8 cellular contexts compared by ENCODE assay signal in genomic region chr9:128683340-128684064, GRCh38. TPM values are rescaled to one million over a fixed set of nuclear protein-coding genes. Genes with fewer than 3 reads are reported as not detected.
DNase-seq lines count a peak whose midpoint lies in the region; ATAC-seq and TF ChIP-seq lines count a peak whose summit lies in the region.

No MANE protein-coding gene starts in this region.

- peak overlapping the region; percentile 59 for H4K5ac ChIP-seq in IMR-90 (ENCODE audit: low read depth, low read length)

- H3K4ac ChIP-seq in IMR-90 (ENCODE audit: low read depth, low read length) = peak overlapping the region; percentile 98
- peak overlapping the region; percentile 13 for H3K4ac ChIP-seq in neuronal stem cell (ENCODE audit: low read length)

- peaks cover 54% of the 10 kb centered on the region for H3K4me1 Mint-ChIP-seq in activated CD4-positive, alpha-beta memory T cell treated with anti-CD3 and anti-CD28 coated beads, Interleukin-2, amount 10 ng/mL, durations not matched to agents 7 days and 5 days

- H3K79me1 ChIP-seq in IMR-90 (ENCODE audit: low read depth in 1 of 2, low read length in 2 of 2) (peaks cover 27 to 52% of the 10 kb centered on the region in 2 experiments), neuronal stem cell (ENCODE audit: low read depth, low read length) (peaks cover 2% of the 10 kb centered on the region)

- peaks cover 22% of the 10 kb centered on the region for H3K9me1 ChIP-seq in IMR-90 (ENCODE audit: insufficient read depth, low read length)

- H3K4me1 ChIP-seq in IMR-90 (ENCODE audit: control insufficient read depth, insufficient read depth, low read length) (peaks cover 17% of the 10 kb centered on the region), neuronal stem cell (ENCODE audit: control insufficient read depth in 2 of 2, insufficient read depth in 1 of 2, low read depth in 1 of 2, low read length in 2 of 2) (peaks cover 15 to 22% of the 10 kb centered on the region in 2 donors)

- H2BK15ac ChIP-seq in IMR-90 (ENCODE audit: low read depth, low read length) (0 out of 3 replicates have a peak overlapping the region, but pooled peaks have one; percentile 29), neuronal stem cell (ENCODE audit: low read length) (peak overlapping the region; percentile 6)

- no peaks in the 10 kb centered on the region for H4K20me1 ChIP-seq in IMR-90 (ENCODE audit: insufficient read depth, low read length)

- no peaks in the 10 kb centered on the region for H3K9me3 ChIP-seq in IMR-90 (ENCODE audit: control insufficient read depth, insufficient read depth, low read length)
- no peaks in the 10 kb centered on the region for H3K9me3 ChIP-seq in neuronal stem cell (replicated peaks in 1 of 2; ENCODE audit: control insufficient read depth in 2 of 2, insufficient read depth in 1 of 2, low read depth in 1 of 2, low read length in 2 of 2)

- H3K27me3 ChIP-seq in IMR-90 (ENCODE audit: control insufficient read depth, insufficient read depth, low read length) (no peaks in the 10 kb centered on the region), neuronal stem cell (ENCODE audit: control insufficient read depth in 3 of 3, insufficient read depth in 3 of 3, low read depth in 1 of 3, low read length in 3 of 3) (no peaks in the 10 kb centered on the region)

- H2BK12ac ChIP-seq in neuronal stem cell (ENCODE audit: low read length) = peak overlapping the region; percentile 24

- H3K14ac ChIP-seq in IMR-90 (replicated peaks; ENCODE audit: low read depth, low read length) (peak overlapping the region; percentile 100), neuronal stem cell (ENCODE audit: low read length) (no peak overlapping the region)

- H3K56ac ChIP-seq in IMR-90 (ENCODE audit: extremely low read depth, insufficient read depth, low read length) = peak overlapping the region; percentile 78

- H3K18ac ChIP-seq in IMR-90 (ENCODE audit: low read depth, low read length) = peak overlapping the region; percentile 43
- H3K18ac ChIP-seq in neuronal stem cell (ENCODE audit: low read length) = peak overlapping the region; percentile 68

- peak overlapping the region; percentile 61 for H2BK120ac ChIP-seq in IMR-90 (ENCODE audit: low read depth, low read length)
- no peak overlapping the region for H2BK120ac ChIP-seq in neuronal stem cell (ENCODE audit: low read depth, low read length)

- H3K4me2 ChIP-seq in IMR-90 (ENCODE audit: low read depth, low read length) = peak overlapping the region; percentile 93
- H3K4me2 ChIP-seq in neuronal stem cell (ENCODE audit: insufficient read depth, low read length, poor library complexity, severe bottlenecking) = peak overlapping the region; percentile 85

- peak overlapping the region; percentile 68 for H3K27ac ChIP-seq in IMR-90 (ENCODE audit: insufficient read depth, low read length)
- H3K27ac ChIP-seq in neuronal stem cell (replicated peaks; ENCODE audit: low read length) = peak overlapping the region; percentile 87

- H3K27ac Mint-ChIP-seq in activated CD4-positive, alpha-beta memory T cell treated with anti-CD3 and anti-CD28 coated beads, Interleukin-2, amount 10 ng/mL, durations not matched to agents 7 days and 5 days = peak overlapping the region; percentile 97

- CTCF ChIA-PET in IMR-90 (lab: Yijun Ruan, JAX) = no interaction called here
- CTCF ChIA-PET in activated CD4-positive, alpha-beta memory T cell treated with anti-CD3 and anti-CD28 coated beads, Interleukin-2, amount 10 ng/mL, durations not matched to agents 7 days and 5 days (lab: Charles Lee) = interaction anchor here (0.6 to 2.7 kb wide), 4 partner anchors 18 to 136 kb away, joined by 3 to 13 read pairs (median 3); partner anchors contain the start of genes ENDOG and PKN3

- H3K4me3 ChIP-seq in IMR-90 (ENCODE audit: insufficient read depth, low read depth, low read length) (peak overlapping the region; percentile 57), fibroblast of villous mesenchyme (ENCODE audit: low read depth, low read length) (peak overlapping the region; percentile 69), neuronal stem cell (ENCODE audit: low read length in 2 of 2) (peak overlapping the region; percentile 65 to 79)

- H4K8ac ChIP-seq in IMR-90 (ENCODE audit: low read depth in 2 of 2, low read length in 2 of 2) (peak overlapping the region; percentile 71 to 97), neuronal stem cell (ENCODE audit: low read depth, low read length) (no peak overlapping the region)

- H3K23ac ChIP-seq in IMR-90 (ENCODE audit: low read depth, low read length) = peak overlapping the region; percentile 98
- H3K23ac ChIP-seq in neuronal stem cell (ENCODE audit: low read depth, low read length, poor library complexity) = peak overlapping the region; percentile 90

- TF ChIP-seq CTCF in IMR-90 (conservative IDR thresholded peaks at IDR 0.05; ENCODE audit: low read depth, low read length) = no peak
- no peak for TF ChIP-seq CTCF in fibroblast of villous mesenchyme (IDR thresholded peaks at IDR 0.05; ENCODE audit: insufficient read depth, low read depth, low read length)

- intact Hi-C loops in IMR-90 (cut with micrococcal nuclease) = no loop called here

- H2AK5ac ChIP-seq in IMR-90 (ENCODE audit: low read depth, low read length) = peak overlapping the region; percentile 84
- no peak overlapping the region for H2AK5ac ChIP-seq in neuronal stem cell (ENCODE audit: low read depth, low read length)

- BruUV-seq in IMR-90 (replicated peaks; lab: Mats Ljungman, UMichigan) = no TSS peak

- H2BK5ac ChIP-seq in IMR-90 (ENCODE audit: low read depth, low read length, poor library complexity, severe bottlenecking) (peak overlapping the region; percentile 61), neuronal stem cell (ENCODE audit: low read length) (no peak overlapping the region)

- 3% methylated on average over 6 of the region's 21 CpGs; no CpG with 5 or more reads in 1 of the 2 experiments for WGBS in IMR-90 (ENCODE audit: extremely low coverage in 2 of 2, insufficient read length in 1 of 2), 2 experiments
- WGBS in neuronal stem cell (ENCODE audit: extremely low coverage in 2 of 2, insufficient read length in 2 of 2, insufficient replicate concordance in 1 of 2), 2 donors = no CpG with 5 or more reads among the region's 21 CpGs

- TF ChIP-seq RAD21 in IMR-90 (IDR thresholded peaks at IDR 0.05; ENCODE audit: low read length) = no peak

- H3K9me3 Mint-ChIP-seq in activated CD4-positive, alpha-beta memory T cell treated with anti-CD3 and anti-CD28 coated beads, Interleukin-2, amount 10 ng/mL, durations not matched to agents 7 days and 5 days = no peaks in the 10 kb centered on the region

- dilution Hi-C loops in IMR-90 (cut with HindIII; ENCODE audit: low sequenced_read_pairs, unreplicated experiment) = no loop called here

- no peaks in the 10 kb centered on the region for H3K27me3 Mint-ChIP-seq in activated CD4-positive, alpha-beta memory T cell treated with anti-CD3 and anti-CD28 coated beads, Interleukin-2, amount 10 ng/mL, durations not matched to agents 7 days and 5 days

- peak overlapping the region; percentile 46; the same call in 1 of the 2 replicates for H2BK20ac ChIP-seq in IMR-90 (ENCODE audit: low read depth, low read length)

- in situ Hi-C loops in IMR-90 (cut with MboI; ENCODE audit: low sequenced_read_pairs) = no loop called here

- H3K36me3 ChIP-seq in IMR-90 (ENCODE audit: control insufficient read depth, insufficient read depth, low read length) = no peaks in the 10 kb centered on the region
- no peaks in the 10 kb centered on the region for H3K36me3 ChIP-seq in neuronal stem cell (replicated peaks in 1 of 2; ENCODE audit: control insufficient read depth in 2 of 2, insufficient read depth in 2 of 2, low read length in 2 of 2)

- peak overlapping the region; percentile 82 for H2AFZ ChIP-seq in IMR-90 (replicated peaks; ENCODE audit: low read length, poor library complexity)
- H2AFZ ChIP-seq in neuronal stem cell (ENCODE audit: low read length) = peak overlapping the region; percentile 90

- ATAC-seq in IMR-90 (ENCODE audit: low read depth) = peak; percentile 34

- peak overlapping the region; percentile 99 for H2AK9ac ChIP-seq in IMR-90 (replicated peaks; ENCODE audit: low read depth, low read length, poor library complexity)

- H3K9ac ChIP-seq in IMR-90 (ENCODE audit: low read depth, low read length) (peak overlapping the region; percentile 82), neuronal stem cell (ENCODE audit: low read depth, low read length, poor library complexity) (peak overlapping the region; percentile 70)

- DNase-seq in NCI-H2227 (lab: John Stamatoyannopoulos, UW; ENCODE audit: unreplicated experiment) (peak; percentile 51), NCI-H2227 treated with DMSO at 0.1 percent for 48 hours (lab: John Stamatoyannopoulos, UW) (no peak), IMR-90 (peak; percentile 19), fibroblast of villous mesenchyme (ENCODE audit: low read depth) (peak; percentile 77), neuronal stem cell (ENCODE audit: low spot score) (peak; percentile 76), anterior cingulate cortex (lab: John Stamatoyannopoulos, UW) (no peak), NCI-H345 treated with DMSO at 0.1 percent for 48 hours (lab: John Stamatoyannopoulos, UW; ENCODE audit: unreplicated experiment) (no peak)
- DNase-seq in activated CD4-positive, alpha-beta memory T cell treated with anti-CD3 and anti-CD28 coated beads, Interleukin-2, amount 10 ng/mL, durations not matched to agents 7 days and 5 days = peak; percentile 43

- POLR2A ChIA-PET in IMR-90 (lab: Charles Lee; ENCODE audit: unreplicated experiment) = interaction anchor here (0.7 kb wide), 1 partner anchor 40 kb away, joined by 5 read pairs; no protein-coding TSS in a partner anchor
- POLR2A ChIA-PET in activated CD4-positive, alpha-beta memory T cell treated with anti-CD3 and anti-CD28 coated beads, Interleukin-2, amount 10 ng/mL, durations not matched to agents 7 days and 5 days (lab: Charles Lee) = interaction anchor here (0.8 to 4.0 kb wide), 20 partner anchors 8 to 314 kb away, joined by 3 to 27 read pairs (median 4); partner anchors contain the start of genes DYNC2I2, ENDOG, PKN3 and SPTAN1

- peak overlapping the region; percentile 95 for H3K4me3 Mint-ChIP-seq in activated CD4-positive, alpha-beta memory T cell treated with anti-CD3 and anti-CD28 coated beads, Interleukin-2, amount 10 ng/mL, durations not matched to agents 7 days and 5 days

- no peak for TF ChIP-seq POLR2A in IMR-90 (IDR thresholded peaks at IDR 0.05; ENCODE audit: low read depth, low read length)

- H4K91ac ChIP-seq in IMR-90 (ENCODE audit: insufficient read depth, low read depth, low read length) (peak overlapping the region; percentile 76), neuronal stem cell (ENCODE audit: low read depth, low read length, poor library complexity) (no peak overlapping the region)

- peaks cover 6% of the 10 kb centered on the region for H3K36me3 Mint-ChIP-seq in activated CD4-positive, alpha-beta memory T cell treated with anti-CD3 and anti-CD28 coated beads, Interleukin-2, amount 10 ng/mL, durations not matched to agents 7 days and 5 days (ENCODE audit: low read depth)

RNA-seq across cellular contexts. Expression of gene SET, which starts 5.5 kb away (rescaled TPM):
- total RNA-seq in IMR-90 (2012; rRNA removed) (182 and 587 TPM in 2 replicates), fibroblast of villous mesenchyme (378 and 491 TPM in 2 replicates)
- polyA plus RNA-seq in IMR-90 (2012; rRNA removed) = 80.2 and 104 TPM in 2 replicates
- polyA plus RNA-seq in IMR-90 (2012; cell fraction: cytosol; rRNA removed) = 13.7 and 17.9 TPM in 2 replicates
- polyA plus RNA-seq in IMR-90 (2012; cell fraction: nucleus; rRNA removed; ENCODE audit: low replicate concordance) = 21.2 and 52.6 TPM in 2 replicates
- 100 to 1,000 TPM; 355 to 379 TPM for total RNA-seq in activated CD4-positive, alpha-beta memory T cell treated with anti-CD3 and anti-CD28 coated beads, Interleukin-2, amount 10 ng/mL, durations not matched to agents 7 days and 5 days
- polyA plus RNA-seq in neuronal stem cell (2013, experiment 1 of 2) = 683 TPM
- polyA plus RNA-seq in neuronal stem cell (2013, experiment 2 of 2) = 718 TPM

RNA-seq across cellular contexts. Expression of gene PKN3, which starts 18.8 kb away (rescaled TPM):
- total RNA-seq in IMR-90 (2012; rRNA removed) (1.6 and 1.7 TPM in 2 replicates), fibroblast of villous mesenchyme (2.6 and 3.5 TPM in 2 replicates)
- polyA plus RNA-seq in IMR-90 (2012; rRNA removed) = 3.8 and 5.7 TPM in 2 replicates
- polyA plus RNA-seq in IMR-90 (2012; cell fraction: cytosol; rRNA removed) = 3.5 and 3.6 TPM in 2 replicates
- polyA plus RNA-seq in IMR-90 (2012; cell fraction: nucleus; rRNA removed; ENCODE audit: low replicate concordance) = 18.8 and 32.4 TPM in 2 replicates
- 1 to 10 TPM; 5.0 to 5.6 TPM for total RNA-seq in activated CD4-positive, alpha-beta memory T cell treated with anti-CD3 and anti-CD28 coated beads, Interleukin-2, amount 10 ng/mL, durations not matched to agents 7 days and 5 days
- polyA plus RNA-seq in neuronal stem cell (2013, experiment 1 of 2) = 10.5 TPM
- polyA plus RNA-seq in neuronal stem cell (2013, experiment 2 of 2) = 10.2 TPM

RNA-seq across cellular contexts. Expression of gene DYNC2I2, which starts 26.9 kb away (rescaled TPM):
- total RNA-seq in IMR-90 (2012; rRNA removed) (36.1 and 37.1 TPM in 2 replicates), fibroblast of villous mesenchyme (52.2 and 59.9 TPM in 2 replicates)
- 33.7 and 42.9 TPM in 2 replicates for polyA plus RNA-seq in IMR-90 (2012; rRNA removed)
- polyA plus RNA-seq in IMR-90 (2012; cell fraction: cytosol; rRNA removed) = 27.9 and 40.6 TPM in 2 replicates
- polyA plus RNA-seq in IMR-90 (2012; cell fraction: nucleus; rRNA removed; ENCODE audit: low replicate concordance) = 24.0 and 102 TPM in 2 replicates
- 10 to 100 TPM; 51.5 to 53.5 TPM for total RNA-seq in activated CD4-positive, alpha-beta memory T cell treated with anti-CD3 and anti-CD28 coated beads, Interleukin-2, amount 10 ng/mL, durations not matched to agents 7 days and 5 days
- 41.3 TPM for polyA plus RNA-seq in neuronal stem cell (2013, experiment 1 of 2)
- 40.8 TPM for polyA plus RNA-seq in neuronal stem cell (2013, experiment 2 of 2)

RNA-seq across cellular contexts. Expression of gene ZDHHC12, which starts 40.4 kb away (rescaled TPM):
- total RNA-seq in IMR-90 (2012; rRNA removed) (13.9 and 16.7 TPM in 2 replicates), fibroblast of villous mesenchyme (30.7 and 40.6 TPM in 2 replicates)
- polyA plus RNA-seq in IMR-90 (2012; rRNA removed) = 60.7 and 75.1 TPM in 2 replicates
- 76.2 and 119 TPM in 2 replicates for polyA plus RNA-seq in IMR-90 (2012; cell fraction: cytosol; rRNA removed)
- 11.3 and 58.5 TPM in 2 replicates for polyA plus RNA-seq in IMR-90 (2012; cell fraction: nucleus; rRNA removed; ENCODE audit: low replicate concordance)
- total RNA-seq in activated CD4-positive, alpha-beta memory T cell treated with anti-CD3 and anti-CD28 coated beads, Interleukin-2, amount 10 ng/mL, durations not matched to agents 7 days and 5 days = 10 to 100 TPM; 79.3 to 81.5 TPM
- 27.7 TPM for polyA plus RNA-seq in neuronal stem cell (2013, experiment 1 of 2)
- 27.9 TPM for polyA plus RNA-seq in neuronal stem cell (2013, experiment 2 of 2)

Comparison
In these comparisons a context has a peak if more than half of its experiments do, and no peak if none do; other contexts are left out.
1. DNase-seq: peak in NCI-H2227 (single experiment), IMR-90 (single experiment), activated CD4-positive, alpha-beta memory T cell treated with anti-CD3 and anti-CD28 coated beads, Interleukin-2, amount 10 ng/mL, durations not matched to agents 7 days and 5 days (single experiment), fibroblast of villous mesenchyme (single experiment) and neuronal stem cell (single experiment); none in NCI-H2227 treated with DMSO at 0.1 percent for 48 hours (single experiment), anterior cingulate cortex (0 of 58) and NCI-H345 treated with DMSO at 0.1 percent for 48 hours (single experiment).
2. Peak in every context shown above with its lines, with median percentiles within 50 percentile points of each other: H3K4me3 ChIP-seq.